In genomic region chr11:65860278-65861164, GRCh38 we compare ENCODE assay signal across 1 cellular context.
TF ChIP-seq lines count a peak whose summit lies in the region.

TSS of gene MUS81 (plus strand) at chr11:65860433. CDS start at chr11:65860754, 321 bp downstream.

TF ChIP-seq in K562, 482 proteins besides CTCF, POLR2A, EP300 and RAD21 (continued from another document and continues in another):
- TF ChIP-seq MTA3 (IDR thresholded peaks at IDR 0.05; ENCODE audit: borderline replicate concordance) (peak; percentile 71; the same call in 1 of the 2 replicates), CBFB (CRISPR knock-in tag; IDR thresholded peaks at IDR 0.05) (no peak), ZNF586 (CRISPR knock-in tag; conservative IDR thresholded peaks at IDR 0.05) (no peak), ZNF707 (CRISPR knock-in tag; conservative IDR thresholded peaks at IDR 0.05) (no peak), PCBP2 (IDR thresholded peaks at IDR 0.05; ENCODE audit: low read depth, low read length, poor library complexity, severe bottlenecking) (no peak), ZNF3 (CRISPR knock-in tag; IDR thresholded peaks at IDR 0.05) (no peak), RB1 (IDR thresholded peaks at IDR 0.05; ENCODE audit: low read depth) (peak; percentile 59), TCF7 (IDR thresholded peaks at IDR 0.05; ENCODE audit: borderline replicate concordance) (no peak; the same call in 1 of the 2 replicates), ZNF277 (CRISPR knock-in tag; IDR thresholded peaks at IDR 0.05; ENCODE audit: borderline replicate concordance) (no peak), SNIP1 (IDR thresholded peaks at IDR 0.05; ENCODE audit: low read depth) (no peak; the same call in 1 of the 2 replicates), KLF16 (IDR thresholded peaks at IDR 0.05) (peak; percentile 38; the same call in 1 of the 2 replicates), YY1 (IDR thresholded peaks at IDR 0.05; ENCODE audit: borderline replicate concordance in 1 of 3, control insufficient read depth in 1 of 3, extremely low read depth in 1 of 3, insufficient read depth in 3 of 3, insufficient read length in 1 of 3, insufficient replicate concordance in 2 of 3, low read depth in 1 of 3, low read length in 2 of 3) (peak; percentile 35 to 93 (median 80)), FOXP4 (CRISPR knock-in tag; IDR thresholded peaks at IDR 0.05; ENCODE audit: borderline replicate concordance) (0 out of 2 replicates have a peak, but pooled peaks have one; percentile 64), ZFPM2 (CRISPR knock-in tag; IDR thresholded peaks at IDR 0.05) (no peak), RFX1 (IDR thresholded peaks at IDR 0.05) (no peak), TAF15 (IDR thresholded peaks at IDR 0.05; ENCODE audit: low read depth, low read length) (no peak), RAD51 (IDR thresholded peaks at IDR 0.05; ENCODE audit: borderline replicate concordance, low read depth) (peak; percentile 47; the same call in 1 of the 2 replicates), FOXA1 (IDR thresholded peaks at IDR 0.05; ENCODE audit: borderline replicate concordance) (no peak), CBX1 (IDR thresholded peaks at IDR 0.05; ENCODE audit: low read depth) (peak; percentile 64; the same call in 1 of the 2 replicates), PCBP1 (IDR thresholded peaks at IDR 0.05; ENCODE audit: low read depth, low read length, poor library complexity, severe bottlenecking) (peak; percentile 91), MXD1 (CRISPR knock-in tag; IDR thresholded peaks at IDR 0.05; ENCODE audit: borderline replicate concordance, poor library complexity, severe bottlenecking) (no peak), PKNOX1 (IDR thresholded peaks at IDR 0.05) (peak; percentile 96), ZKSCAN1 (IDR thresholded peaks at IDR 0.05; ENCODE audit: low read depth, low read length) (no peak; the same call in 1 of the 2 replicates), BRF2 (IDR thresholded peaks at IDR 0.05; ENCODE audit: borderline replicate concordance, insufficient read depth, insufficient read length) (no peak), CBFA2T2 (conservative IDR thresholded peaks at IDR 0.05) (no peak), ATF3 (IDR thresholded peaks at IDR 0.05) (no peak), ATF3 (CRISPR knock-in tag; conservative IDR thresholded peaks at IDR 0.05) (0 out of 2 replicates have a peak, but pooled peaks have one; percentile 77), HDGF (IDR thresholded peaks at IDR 0.05) (no peak), SRSF7 (optimal IDR thresholded peaks at IDR 0.05; ENCODE audit: low read depth, low read length) (no peak), MAFF (IDR thresholded peaks at IDR 0.05; ENCODE audit: low read length) (no peak), ZNF197 (CRISPR knock-in tag; IDR thresholded peaks at IDR 0.05; ENCODE audit: low read depth) (no peak), ZNF436 (CRISPR knock-in tag; IDR thresholded peaks at IDR 0.05) (no peak), PHB (CRISPR knock-in tag; IDR thresholded peaks at IDR 0.05) (no peak), ATF6 (CRISPR knock-in tag; IDR thresholded peaks at IDR 0.05) (0 out of 2 replicates have a peak, but pooled peaks have one; percentile 21), GATAD2B (IDR thresholded peaks at IDR 0.05; ENCODE audit: borderline replicate concordance) (peak; percentile 11; the same call in 1 of the 2 replicates), ETS2 (tag; IDR thresholded peaks at IDR 0.05; ENCODE audit: borderline replicate concordance, poor library complexity, severe bottlenecking) (no peak), FOSL1 (tag; conservative IDR thresholded peaks at IDR 0.05) (no peak), NCOA1 (IDR thresholded peaks at IDR 0.05; ENCODE audit: low read depth) (no peak; the same call in 1 of the 2 replicates), MAZ (CRISPR knock-in tag; conservative IDR thresholded peaks at IDR 0.05 in 1 of 2, IDR thresholded peaks at IDR 0.05 in 1 of 2) (peak; percentile 88 to 95), ARID1B (IDR thresholded peaks at IDR 0.05) (no peak; the same call in none of the 2 replicates), ARID2 (IDR thresholded peaks at IDR 0.05) (no peak), ZFP91 (CRISPR knock-in tag; IDR thresholded peaks at IDR 0.05) (no peak), XRCC4 (IDR thresholded peaks at IDR 0.05; ENCODE audit: extremely low read depth, insufficient read depth, insufficient read length) (no peak), CREB3 (tag; conservative IDR thresholded peaks at IDR 0.05; ENCODE audit: low read depth) (no peak), TRIM25 (IDR thresholded peaks at IDR 0.05; ENCODE audit: borderline replicate concordance) (no peak), NONO (IDR thresholded peaks at IDR 0.05; ENCODE audit: low read depth in 2 of 2, low read length in 1 of 2) (peak in 1 of 2 experiments; percentile 60; a peak in 2 of 4 replicates), TCF3 (CRISPR knock-in tag; IDR thresholded peaks at IDR 0.05) (0 out of 2 replicates have a peak, but pooled peaks have one; percentile 13), SMARCE1 (IDR thresholded peaks at IDR 0.05) (no peak), SIN3A (IDR thresholded peaks at IDR 0.05; ENCODE audit: borderline replicate concordance in 2 of 2, control insufficient read depth in 1 of 2, low read depth in 2 of 2, low read length in 2 of 2) (peak in 1 of 2 experiments; percentile 82; a peak in 2 of 4 replicates), PTTG1 (tag; IDR thresholded peaks at IDR 0.05; ENCODE audit: low read depth) (no peak), JUND (IDR thresholded peaks at IDR 0.05; ENCODE audit: borderline replicate concordance, low read depth, low read length) (peak; percentile 56; the same call in 1 of the 2 replicates), JUND (tag; IDR thresholded peaks at IDR 0.05; ENCODE audit: borderline replicate concordance, low read depth, low read length) (no peak), VEZF1 (CRISPR knock-in tag; IDR thresholded peaks at IDR 0.05) (peak; percentile 90), SPI1 (IDR thresholded peaks at IDR 0.05; ENCODE audit: borderline replicate concordance, low read depth, low read length) (no peak), KDM2B (CRISPR knock-in tag; IDR thresholded peaks at IDR 0.05) (no peak)
